In the genomic region with DNA sequence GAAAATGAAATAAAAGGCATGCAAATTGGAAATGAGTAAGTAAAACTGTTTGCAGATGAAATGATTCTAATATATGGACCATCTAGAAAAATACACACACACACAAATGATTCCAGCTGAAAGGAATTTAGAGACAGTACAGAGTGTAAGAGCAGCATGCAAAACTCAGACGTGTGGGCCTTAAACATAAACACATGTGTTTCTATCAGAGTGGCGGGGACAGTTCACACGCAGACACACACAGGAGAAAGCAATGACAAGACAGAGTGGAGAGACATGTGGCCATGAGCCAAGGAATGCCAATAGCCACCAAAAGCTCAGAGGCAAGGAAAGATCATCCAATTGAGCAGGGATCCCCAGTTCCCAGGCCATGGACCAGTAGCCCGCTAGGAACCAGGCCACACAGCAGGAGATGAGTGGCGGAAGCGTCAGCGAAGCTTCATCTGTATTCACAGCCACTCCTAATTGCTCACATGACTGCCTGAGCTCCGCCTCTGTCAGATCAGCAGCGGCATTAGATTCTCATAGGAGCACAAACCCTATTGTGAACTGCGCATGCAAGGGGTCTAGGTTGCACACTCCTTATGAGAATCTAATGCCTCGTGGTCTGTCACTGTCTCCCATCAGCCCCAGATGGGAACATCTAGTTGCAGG, we compare ENCODE assay signal across 12 cellular contexts.
"Had no signal": no experiment of that assay in that cellular context is flagged by ENCODE, and none has a peak within 500 bp of the region (broad histone marks: within the 10 kb centered on the region; RNA-seq: fewer than 3 reads in every experiment).

No MANE protein-coding gene starts in this region.

- H3K4me1 Mint-ChIP-seq: mesothelial cell of epicardium had no signal

- ATAC-seq: activated CD4-positive, CD25-positive, alpha-beta regulatory T cell treated with anti-CD3 and anti-CD28 coated beads, Interleukin-2, amount 50 U/mL, for 24 hours; activated naive CD4-positive, alpha-beta T cell treated with anti-CD3 and anti-CD28 coated beads, Interleukin-2, amount 50 U/mL, for 72 hours; gastroesophageal sphincter; pancreas; stimulated activated effector memory CD8-positive, alpha-beta T cell treated with anti-CD3 and anti-CD28 coated beads, Interleukin-12 subunit alpha, Interleukin-12 subunit beta, amount 100 ng/mL, for 72 hours had no signal

- H3K9ac ChIP-seq: neural progenitor cell had no signal

- H3K27me3 ChIP-seq: brain microvascular endothelial cell, neural progenitor cell, pancreas, tibial artery had no signal

- H3K4me1 ChIP-seq: pancreas, tibial artery had no signal

- H3K27ac Mint-ChIP-seq: activated naive CD4-positive, alpha-beta T cell treated with anti-CD3 and anti-CD28 coated beads, Interleukin-2, amount 50 U/mL, for 72 hours; mesothelial cell of epicardium; neural progenitor cell; stimulated activated effector memory CD8-positive, alpha-beta T cell treated with anti-CD3 and anti-CD28 coated beads, Interleukin-12 subunit alpha, Interleukin-12 subunit beta, amount 100 ng/mL, for 72 hours had no signal

- H3K4me2 ChIP-seq: neural progenitor cell had no signal

- H3K4me3 ChIP-seq: gastroesophageal sphincter, neural progenitor cell, pancreas, tibial artery had no signal

- H3K4me3 Mint-ChIP-seq: mesothelial cell of epicardium; neural progenitor cell; stimulated activated effector memory CD8-positive, alpha-beta T cell treated with anti-CD3 and anti-CD28 coated beads, Interleukin-12 subunit alpha, Interleukin-12 subunit beta, amount 100 ng/mL, for 72 hours had no signal

- H3K9me3 ChIP-seq: gastroesophageal sphincter, pancreas, tibial artery had no signal

- H2AFZ ChIP-seq: neural progenitor cell had no signal

- DNase-seq: amygdala, brain microvascular endothelial cell, pancreas, retina, small intestine, tibial artery had no signal

- H3K9me3 Mint-ChIP-seq: stimulated activated effector memory CD8-positive, alpha-beta T cell treated with anti-CD3 and anti-CD28 coated beads, Interleukin-12 subunit alpha, Interleukin-12 subunit beta, amount 100 ng/mL, for 72 hours had no signal

- H3K36me3 ChIP-seq: brain microvascular endothelial cell, gastroesophageal sphincter, neural progenitor cell, pancreas, tibial artery had no signal

- H3K27ac ChIP-seq: brain microvascular endothelial cell, gastroesophageal sphincter, neural progenitor cell, pancreas, tibial artery had no signal

- H3K36me3 Mint-ChIP-seq: mesothelial cell of epicardium; neural progenitor cell; stimulated activated effector memory CD8-positive, alpha-beta T cell treated with anti-CD3 and anti-CD28 coated beads, Interleukin-12 subunit alpha, Interleukin-12 subunit beta, amount 100 ng/mL, for 72 hours had no signal
